ENCODE assay signal across 1 cellular context in the genomic region with DNA sequence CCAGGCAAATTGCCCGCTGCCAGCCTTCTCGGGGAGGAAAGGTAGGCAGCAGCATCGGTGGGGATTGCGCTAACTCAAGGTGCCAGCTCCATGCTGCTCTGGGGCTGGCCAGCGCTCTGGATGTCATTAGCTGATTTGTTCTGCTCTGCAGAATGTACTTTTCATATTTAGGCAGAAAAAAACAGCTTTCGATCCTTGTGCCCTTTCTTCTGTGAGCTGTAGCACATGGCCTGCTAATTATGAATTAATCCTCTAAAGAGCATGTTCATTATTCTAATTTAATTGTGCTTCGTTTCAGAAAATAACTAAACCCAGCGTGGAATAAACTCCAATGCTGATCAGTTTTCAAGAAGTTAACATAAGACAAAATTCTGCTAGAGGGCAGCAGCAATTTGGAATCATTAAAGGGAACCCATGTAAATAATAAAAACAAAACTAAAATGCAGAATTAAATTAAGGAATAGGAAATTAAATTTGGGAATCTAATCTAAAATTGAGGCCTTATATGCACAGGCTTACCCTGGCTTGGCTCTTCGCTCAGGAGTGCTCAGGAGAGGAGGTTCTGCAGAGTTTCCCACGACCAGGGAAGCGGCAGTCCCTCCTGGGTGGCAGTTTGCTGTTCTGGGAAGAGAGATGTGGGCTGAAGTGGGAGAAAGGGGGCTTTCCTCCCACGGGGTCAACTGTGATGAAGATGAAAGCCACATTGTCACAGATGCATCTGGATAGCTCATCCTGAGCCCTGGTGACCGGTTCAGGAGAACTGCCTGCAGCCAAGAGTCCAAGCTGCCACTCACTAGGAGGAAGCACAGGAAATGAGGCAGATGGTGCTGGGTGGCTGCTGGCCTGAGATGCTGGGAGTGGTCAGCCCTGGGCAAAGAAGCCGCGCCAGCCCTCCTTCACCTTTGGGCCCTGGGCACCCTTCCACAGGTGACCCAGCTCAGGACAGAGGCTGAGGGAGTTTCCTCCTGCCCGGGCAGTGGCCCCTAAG.
TF ChIP-seq lines count a peak whose summit lies in the region.

No MANE protein-coding gene starts in this region.

TF ChIP-seq in GM23338, 12 proteins besides CTCF, POLR2A, EP300 and RAD21 (continued from another document):
- TF ChIP-seq ZNF114 (CRISPR knock-in tag; IDR thresholded peaks at IDR 0.05) (no peak), EZH2 (IDR thresholded peaks at IDR 0.05; ENCODE audit: low read depth, unreplicated experiment) (no peak), NANOG (IDR thresholded peaks at IDR 0.05; ENCODE audit: borderline replicate concordance) (no peak), POLR2AphosphoS5 (IDR thresholded peaks at IDR 0.05; ENCODE audit: low read depth) (no peak), CREB1 (CRISPR knock-in tag; IDR thresholded peaks at IDR 0.05; ENCODE audit: low read depth) (no peak), ZNF331 (CRISPR knock-in tag; IDR thresholded peaks at IDR 0.05; ENCODE audit: low read depth) (no peak)
